ENCODE assay signal across 9 cellular contexts in the genomic region with DNA sequence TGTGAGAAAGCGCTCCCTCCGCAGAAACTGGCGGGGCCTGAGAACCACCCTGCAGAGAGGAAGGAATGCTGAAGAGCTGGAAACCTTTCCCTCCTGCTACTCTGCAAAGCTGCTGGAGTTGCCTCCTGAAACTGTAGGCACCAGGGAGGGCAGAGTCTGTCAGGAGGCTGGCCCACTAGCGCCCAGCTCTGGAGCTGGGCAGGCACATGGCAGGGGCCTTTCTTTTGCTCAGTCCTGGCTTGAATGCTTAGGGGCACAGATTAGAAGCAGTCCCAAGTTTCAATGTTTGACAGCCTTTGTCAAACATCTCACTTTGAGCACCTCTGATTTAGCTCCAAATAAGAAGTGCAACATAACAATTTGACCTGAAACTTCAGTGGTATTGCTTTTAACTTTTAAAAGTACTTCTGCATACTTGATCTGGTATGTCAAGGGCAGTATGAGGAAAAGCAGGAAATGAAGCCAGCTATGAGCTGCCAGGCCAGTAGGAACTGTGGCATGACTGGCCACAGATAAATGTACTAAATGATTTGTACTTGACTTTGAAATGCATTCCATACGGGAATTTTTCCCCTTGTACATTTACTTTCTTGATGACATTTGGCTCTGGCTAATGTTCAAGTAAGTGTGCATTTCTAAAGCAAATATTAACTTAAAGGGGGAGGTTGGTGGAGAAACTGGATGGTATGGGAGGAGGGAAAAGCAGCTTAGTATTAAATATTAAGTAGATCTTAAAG. TPM values are rescaled to one million over a fixed set of nuclear protein-coding genes. Genes with fewer than 3 reads are reported as not detected.
DNase-seq lines count a peak whose midpoint lies in the region; FAIRE-seq and TF ChIP-seq lines count a peak whose summit lies in the region.
"Had no signal": no experiment of that assay in that cellular context is flagged by ENCODE, and none has a peak within 500 bp of the region (broad histone marks: within the 10 kb centered on the region; RNA-seq: fewer than 3 reads in every experiment).

No MANE protein-coding gene starts in this region.

- H3K27ac ChIP-seq in brain microvascular endothelial cell (peak overlapping the region; percentile 45), thyroid gland (peak overlapping the region; percentile 94 to 99 (median 96))

- no peak for FAIRE-seq in HTR-8/SVneo (lab: Jason Lieb, UNC)
- FAIRE-seq: GM12892 had no signal

- DNase-seq in LHCN-M2 (ENCODE audit: low read depth), result peak; percentile 45
- DNase-seq in brain microvascular endothelial cell, result no peak
- peak; percentile 77 for DNase-seq in iPS-NIHi7 (ENCODE audit: extremely low spot score)
- DNase-seq in thyroid gland, result peak; percentile 73 to 75
- DNase-seq in HuH-7.5 (ENCODE audit: low spot score), result no peak
- no peak for DNase-seq in ureter (ENCODE audit: low spot score)
- DNase-seq in DMS114 treated with DMSO at 0.1 percent for 48 hours (lab: John Stamatoyannopoulos, UW; ENCODE audit: unreplicated experiment), result no peak
- DNase-seq in HTR-8/SVneo (ENCODE audit: insufficient read length, low spot score), result no peak

- WGBS in thyroid gland, 2 donors, result 24 to 29% methylated on average over 5 of the region's 5 CpGs

- H3K36me3 ChIP-seq in brain microvascular endothelial cell (replicated peaks), result no peaks in the 10 kb centered on the region
- no peaks in the 10 kb centered on the region for H3K36me3 ChIP-seq in thyroid gland

- no peak for TF ChIP-seq CTCF in brain microvascular endothelial cell (IDR thresholded peaks at IDR 0.05; ENCODE audit: low read depth, low read length, missing control alignments)
- no peak for TF ChIP-seq CTCF in thyroid gland (IDR thresholded peaks at IDR 0.05)

- H3K4me3 ChIP-seq in brain microvascular endothelial cell (ENCODE audit: low read depth, low read length) (no peak overlapping the region), thyroid gland (replicated peaks in 1 of 3) (no peak overlapping the region)

- no peaks in the 10 kb centered on the region for H3K27me3 ChIP-seq in brain microvascular endothelial cell (replicated peaks)
- no peaks in the 10 kb centered on the region for H3K27me3 ChIP-seq in thyroid gland

- no peaks in the 10 kb centered on the region for H3K9me3 ChIP-seq in thyroid gland

- in situ Hi-C loops in brain microvascular endothelial cell (cut with HindIII; ENCODE audit: low pct_ligation_motif_present, low sequenced_read_pairs), result no loop called here

- peak in 1 of 2 donors; percentile 58 for TF ChIP-seq POLR2A in thyroid gland (IDR thresholded peaks at IDR 0.05)

- intact Hi-C loops in thyroid gland (cut with DNase I), result no loop called here

- H3K4me1 ChIP-seq in thyroid gland, result peaks cover 57 to 63% of the 10 kb centered on the region in 2 donors

RNA-seq across cellular contexts. Expression of a gene that starts 7.2 kb away (rescaled TPM):
- total RNA-seq in LHCN-M2 (2014; rRNA removed), result under 0.01 TPM in 1 of 2 replicates, not detected in the other
- polyA plus RNA-seq in LHCN-M2 (2012), result 0.02 TPM
- total RNA-seq in thyroid gland, result 10 to 100 TPM in 3 of 4 donors, 1 to 10 TPM in 1; 7.1 to 24.6 (median 13.3) TPM
- total RNA-seq in ureter, result 45.7 TPM

RNA-seq across cellular contexts. Expression of a gene that starts 25.7 kb away (rescaled TPM):
- total RNA-seq in LHCN-M2 (2014; rRNA removed), result 5.0 and 5.6 TPM in 2 replicates
- 1.6 TPM for polyA plus RNA-seq in LHCN-M2 (2012)
- total RNA-seq in thyroid gland, result 10 to 100 TPM; 11.6 to 17.7 (median 13.5) TPM
- total RNA-seq in ureter, result 9.8 TPM

RNA-seq across cellular contexts. Expression of a gene that starts 27.8 kb away (rescaled TPM):
- total RNA-seq in LHCN-M2 (2014; rRNA removed) (1.6 and 3.0 TPM in 2 replicates), thyroid gland (100 to 1,000 TPM in 2 of 4 donors, 10 to 100 TPM in 2; 87.7 to 191 (median 110) TPM), ureter (27.0 TPM)
- polyA plus RNA-seq in LHCN-M2 (2012), result 2.1 TPM

RNA-seq across cellular contexts. Expression of a gene that starts 55.1 kb away (rescaled TPM):
- total RNA-seq in LHCN-M2 (2014; rRNA removed) (not detected in 2 replicates), thyroid gland (not detected), ureter (not detected)
- polyA plus RNA-seq in LHCN-M2 (2012), result not detected

Comparison
In these comparisons a context has a peak if more than half of its experiments do, and no peak if none do; other contexts are left out.
1. DNase-seq: peak in LHCN-M2 (single experiment), iPS-NIHi7 (single experiment) and thyroid gland (2 of 2); none in brain microvascular endothelial cell (single experiment), HuH-7.5 (single experiment), ureter (single experiment), DMS114 treated with DMSO at 0.1 percent for 48 hours (single experiment) and HTR-8/SVneo (single experiment).